ENCODE assay signal across 9 cellular contexts in genomic region chr2:195049372-195050031, GRCh38.
DNase-seq lines count a peak whose midpoint lies in the region; ATAC-seq and TF ChIP-seq lines count a peak whose summit lies in the region.
"Had no signal": no experiment of that assay in that cellular context is flagged by ENCODE, and none has a peak within 500 bp of the region (broad histone marks: within the 10 kb centered on the region; RNA-seq: fewer than 3 reads in every experiment).

No MANE protein-coding gene starts in this region.

- H3K9me3 Mint-ChIP-seq in CD14-positive monocyte, result peaks cover 0 to 6% (median 0%) of the 10 kb centered on the region in 7 donors

- no peak overlapping the region for H3K4me3 ChIP-seq in effector memory CD4-positive, alpha-beta T cell (ENCODE audit: insufficient read depth, low read depth, low read length, poor library complexity, severe bottlenecking)

- in situ Hi-C loops in ACHN (cut with HindIII; ENCODE audit: low pct_ligation_motif_present, low pct_unique_long_range_greater_than_20kb, low sequenced_read_pairs), result no loop called here

- H3K4me1 ChIP-seq in effector memory CD4-positive, alpha-beta T cell (ENCODE audit: control insufficient read depth, insufficient read depth, low read length, poor library complexity, severe bottlenecking), result no peaks in the 10 kb centered on the region

- ATAC-seq in GM19452 (IDR thresholded peaks at IDR 0.05; ENCODE audit: unreplicated experiment) (peak; percentile 85), HG02885 (IDR thresholded peaks at IDR 0.05; ENCODE audit: poor library complexity, unreplicated experiment) (peak; percentile 76), left ventricle myocardium superior (no peak), left cardiac atrium (no peak)

- intact Hi-C loops in left ventricle myocardium superior (cut with micrococcal nuclease), result no loop called here
- intact Hi-C loops in CD14-positive monocyte (cut with micrococcal nuclease), result no loop called here
- intact Hi-C loops in left cardiac atrium (cut with DNase I), result no loop called here

- no peaks in the 10 kb centered on the region for H3K36me3 Mint-ChIP-seq in CD14-positive monocyte

- H3K36me3 ChIP-seq in effector memory CD4-positive, alpha-beta T cell (ENCODE audit: control insufficient read depth, insufficient read depth, low read length), result no peaks in the 10 kb centered on the region

- no peak for TF ChIP-seq CTCF in CD14-positive monocyte (IDR thresholded peaks at IDR 0.05)

- DNase-seq in ACHN (peak; percentile 9), M059J (ENCODE audit: low read depth) (peak; percentile 38), left ventricle myocardium superior (no peak), CD14-positive monocyte (ENCODE audit: low spot score) (no peak), left cardiac atrium (no peak)
- DNase-seq in effector memory CD4-positive, alpha-beta T cell, result no peak
- DNase-seq: NCI-H2029 had no signal

- H3K27me3 ChIP-seq in effector memory CD4-positive, alpha-beta T cell (replicated peaks; ENCODE audit: control insufficient read depth, insufficient read depth, low read length, poor library complexity, severe bottlenecking), result no peaks in the 10 kb centered on the region

- H3K4me1 Mint-ChIP-seq in CD14-positive monocyte, result no peaks in the 10 kb centered on the region

- H3K27me3 Mint-ChIP-seq in CD14-positive monocyte (ENCODE audit: low read depth in 3 of 3), result no peaks in the 10 kb centered on the region

- H3K9me3 ChIP-seq in effector memory CD4-positive, alpha-beta T cell (ENCODE audit: control insufficient read depth, low read length), result no peaks in the 10 kb centered on the region

- H3K27ac ChIP-seq in effector memory CD4-positive, alpha-beta T cell (ENCODE audit: insufficient read depth, low read length, poor library complexity, severe bottlenecking), result no peak overlapping the region

- no peak overlapping the region for H3K4me3 Mint-ChIP-seq in CD14-positive monocyte

- no peak overlapping the region for H3K27ac Mint-ChIP-seq in CD14-positive monocyte

Comparison
In these comparisons a context has a peak if more than half of its experiments do, and no peak if none do; other contexts are left out.
1. DNase-seq: peak in ACHN (single experiment) and M059J (single experiment); none in left ventricle myocardium superior (single experiment), CD14-positive monocyte (single experiment), effector memory CD4-positive, alpha-beta T cell (0 of 3) and left cardiac atrium (single experiment).
2. ATAC-seq: peak in GM19452 (single experiment) and HG02885 (single experiment); none in left ventricle myocardium superior (single experiment) and left cardiac atrium (0 of 2).